Comparison of ENCODE assay signal across 8 cellular contexts in genomic region chr3:56303508-56303907, GRCh38.
DNase-seq lines count a peak whose midpoint lies in the region; FAIRE-seq and TF ChIP-seq lines count a peak whose summit lies in the region.

No MANE protein-coding gene starts in this region.

- H3K4me1 Mint-ChIP-seq in activated T-cell treated with anti-CD3 and anti-CD28 coated beads, Interleukin-2, amount 50 U/mL, for 24 hours (ENCODE audit: low read depth), result no peaks in the 10 kb centered on the region
- no peaks in the 10 kb centered on the region for H3K4me1 Mint-ChIP-seq in HFFc6 (ENCODE audit: low read depth)

- no peak overlapping the region for H3K27ac Mint-ChIP-seq in activated T-cell treated with anti-CD3 and anti-CD28 coated beads, Interleukin-2, amount 50 U/mL, for 24 hours
- H3K27ac Mint-ChIP-seq in HFFc6, result no peak overlapping the region

- no peaks in the 10 kb centered on the region for H3K36me3 Mint-ChIP-seq in activated T-cell treated with anti-CD3 and anti-CD28 coated beads, Interleukin-2, amount 50 U/mL, for 24 hours (ENCODE audit: low read depth)
- H3K36me3 Mint-ChIP-seq in HFFc6 (ENCODE audit: low read depth), result no peaks in the 10 kb centered on the region

- H3K9me3 Mint-ChIP-seq in activated T-cell treated with anti-CD3 and anti-CD28 coated beads, Interleukin-2, amount 50 U/mL, for 24 hours, result peaks cover 2% of the 10 kb centered on the region
- H3K9me3 Mint-ChIP-seq in HFFc6, result peaks cover 17% of the 10 kb centered on the region

- H3K4me3 Mint-ChIP-seq in activated T-cell treated with anti-CD3 and anti-CD28 coated beads, Interleukin-2, amount 50 U/mL, for 24 hours, result no peak overlapping the region
- no peak overlapping the region for H3K4me3 Mint-ChIP-seq in HFFc6

- H3K27me3 ChIP-seq in bronchial epithelial cell (ENCODE audit: control insufficient read depth, insufficient read depth, low read length), result no peaks in the 10 kb centered on the region

- peak; percentile 45; the same call in 1 of the 2 replicates for TF ChIP-seq CTCF in HFFc6 (IDR thresholded peaks at IDR 0.05)
- TF ChIP-seq CTCF in bronchial epithelial cell (IDR thresholded peaks at IDR 0.05; ENCODE audit: insufficient read depth, low read length, severe bottlenecking), result peak; percentile 39

- peak; percentile 4 for DNase-seq in activated T-cell treated with anti-CD3 and anti-CD28 coated beads for 48 hours (ENCODE audit: low read depth)
- no peak for DNase-seq in activated T-cell treated with anti-CD3 and anti-CD28 coated beads, Interleukin-2, amount 50 U/mL, for 24 hours
- no peak for DNase-seq in HFFc6
- peak; percentile 46 for DNase-seq in NCI-H2227 treated with DMSO at 0.1 percent for 48 hours (lab: John Stamatoyannopoulos, UW)
- DNase-seq in bronchial epithelial cell (ENCODE audit: low read depth), result peak; percentile 32
- peak; percentile 55 to 69 for DNase-seq in lung microvascular endothelial cell (ENCODE audit: low read depth in 2 of 2)
- no peak for DNase-seq in GF-D8 (lab: John Stamatoyannopoulos, UW)
- no peak for DNase-seq in DMS153 (lab: John Stamatoyannopoulos, UW)

- no peak overlapping the region for H3K4me3 ChIP-seq in bronchial epithelial cell (ENCODE audit: low read depth, low read length)

- H3K36me3 ChIP-seq in bronchial epithelial cell (ENCODE audit: control insufficient read depth, insufficient read depth, low read length), result no peaks in the 10 kb centered on the region

- no peak for FAIRE-seq in bronchial epithelial cell (lab: Jason Lieb, UNC)

- peaks cover 26% of the 10 kb centered on the region for H3K27me3 Mint-ChIP-seq in activated T-cell treated with anti-CD3 and anti-CD28 coated beads, Interleukin-2, amount 50 U/mL, for 24 hours
- no peaks in the 10 kb centered on the region; the same call in 1 of the 2 replicates for H3K27me3 Mint-ChIP-seq in HFFc6 (ENCODE audit: insufficient read depth)

Comparison
In these comparisons a context has a peak if more than half of its experiments do, and no peak if none do; other contexts are left out.
1. DNase-seq: peak in activated T-cell treated with anti-CD3 and anti-CD28 coated beads for 48 hours (single experiment), NCI-H2227 treated with DMSO at 0.1 percent for 48 hours (single experiment), bronchial epithelial cell (single experiment) and lung microvascular endothelial cell (2 of 2); none in activated T-cell treated with anti-CD3 and anti-CD28 coated beads, Interleukin-2, amount 50 U/mL, for 24 hours (single experiment), HFFc6 (single experiment), GF-D8 (single experiment) and DMS153 (single experiment).